Comparison of ENCODE assay signal across 22 cellular contexts in the genomic region with DNA sequence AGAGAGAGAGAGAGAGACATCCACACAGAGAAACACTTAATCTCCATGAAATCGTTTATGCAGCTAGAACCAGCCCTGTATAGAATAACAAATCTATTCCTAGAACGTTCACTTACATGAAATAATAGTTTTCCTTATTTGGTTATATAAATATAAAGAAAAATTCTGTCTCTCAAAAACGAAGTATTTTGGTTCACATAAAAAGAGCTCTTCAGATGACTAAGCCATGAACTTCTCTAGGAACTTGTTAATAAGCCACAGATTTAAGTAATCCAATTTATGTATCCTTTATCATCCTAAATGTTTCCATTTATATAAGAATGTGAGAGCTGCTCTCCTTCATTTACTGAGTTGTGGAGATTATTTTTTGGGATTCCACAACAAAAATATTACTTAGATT.
"Had no signal": no experiment of that assay in that cellular context is flagged by ENCODE, and none has a peak within 500 bp of the region (broad histone marks: within the 10 kb centered on the region; RNA-seq: fewer than 3 reads in every experiment).

No MANE protein-coding gene starts in this region.

- DNase-seq: cortex of kidney; effector memory CD4-positive, alpha-beta T cell; foreskin melanocyte; heart left ventricle; hippocampal formation; kidney glomerular epithelial cell; mesendoderm; naive thymus-derived CD4-positive, alpha-beta T cell; nephron progenitor cell; psoas muscle; retina; spleen; stimulated activated CD4-positive, alpha-beta T cell treated with anti-CD3 and anti-CD28 coated beads, Interleukin-2, amount 100 ng/mL, for 24 hours; stimulated activated CD4-positive, alpha-beta T cell treated with anti-CD3 and anti-CD28 coated beads, Interleukin-4, amount 100 ng/mL, for 4 hours; stimulated activated naive CD4-positive, alpha-beta T cell; stomach; substantia nigra; transverse colon had no signal

- H3K27me3 ChIP-seq: esophagus muscularis mucosa, heart left ventricle, spleen, stomach, transverse colon had no signal

- H3K4me3 ChIP-seq: esophagus muscularis mucosa, heart left ventricle, psoas muscle, spleen, stomach, thoracic aorta, transverse colon had no signal

- H3K27ac ChIP-seq: epithelial cell of prostate, esophagus muscularis mucosa, heart left ventricle, parathyroid adenoma, psoas muscle, spleen, stomach, thoracic aorta, transverse colon had no signal
